ENCODE assay signal across 10 cellular contexts in the genomic region with DNA sequence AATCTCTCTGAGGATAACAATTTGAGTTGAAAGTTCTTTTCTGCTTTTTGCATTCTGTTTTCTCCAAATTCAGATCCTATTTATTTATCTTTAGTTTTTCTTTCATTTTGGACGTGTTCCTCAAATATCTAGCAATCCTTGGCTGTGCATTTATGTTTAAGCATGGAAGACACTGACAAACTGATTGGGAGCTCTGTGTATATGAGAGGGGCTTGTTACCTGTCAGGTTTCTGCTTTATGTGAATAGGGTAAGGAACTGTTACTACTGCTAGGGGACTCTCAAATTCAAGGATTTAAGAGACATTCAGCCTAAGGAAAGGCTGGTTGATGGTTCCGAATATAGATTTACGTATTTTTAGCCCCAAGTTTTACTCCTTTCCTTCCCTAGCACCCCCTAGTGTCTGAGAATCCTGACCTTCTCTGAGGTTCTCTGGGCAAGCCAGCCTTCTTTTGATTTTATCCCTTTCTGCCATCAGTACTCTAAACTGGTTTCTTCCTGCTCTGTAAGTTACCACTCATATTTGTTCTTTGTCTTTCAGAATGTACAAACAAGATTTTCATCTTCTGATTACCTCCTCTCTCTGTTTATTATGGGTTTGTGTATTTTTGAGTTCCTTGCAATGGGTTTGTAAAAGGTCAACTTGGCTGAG. TPM values are rescaled to one million over a fixed set of nuclear protein-coding genes. Genes with fewer than 3 reads are reported as not detected.
A peak's percentile ranks its signal among the peaks of the same experiment; 100 is the strongest.
DNase-seq lines count a peak whose midpoint lies in the region; ATAC-seq, FAIRE-seq and TF ChIP-seq lines count a peak whose summit lies in the region.
"Had no signal": no experiment of that assay in that cellular context is flagged by ENCODE, and none has a peak within 500 bp of the region (broad histone marks: within the 10 kb centered on the region; RNA-seq: fewer than 3 reads in every experiment).

No MANE protein-coding gene starts in this region.

- DNase-seq in CD14-positive monocyte (ENCODE audit: low spot score) (no peak), astrocyte of the cerebellum (ENCODE audit: low read depth) (no peak), GM12891 (ENCODE audit: insufficient read length, low spot score) (no peak), NCI-H2196 (lab: John Stamatoyannopoulos, UW; ENCODE audit: unreplicated experiment) (no peak)
- DNase-seq in naive thymus-derived CD4-positive, alpha-beta T cell, result peak in 7 of 9 donors; percentile 21 to 50 (median 34)
- DNase-seq in stimulated activated CD4-positive, alpha-beta T cell treated with anti-CD3 and anti-CD28 coated beads, Interleukin-4, amount 100 ng/mL, for 1 hour, result no peak
- DNase-seq: left colon, NCI-H1417 treated with DMSO at 0.1 percent for 48 hours had no signal

- no peak overlapping the region for H3K4me3 Mint-ChIP-seq in CD14-positive monocyte
- peak overlapping the region in 3 of 4 donors; percentile 5 to 90 (median 71) for H3K4me3 Mint-ChIP-seq in IgD-negative memory B cell
- peak overlapping the region; percentile 62 to 89 (median 84) for H3K4me3 Mint-ChIP-seq in naive thymus-derived CD4-positive, alpha-beta T cell

- H3K36me3 Mint-ChIP-seq in CD14-positive monocyte (peaks cover 41 to 52% of the 10 kb centered on the region in 2 donors), IgD-negative memory B cell (peaks cover 10% of the 10 kb centered on the region)
- H3K36me3 Mint-ChIP-seq in naive thymus-derived CD4-positive, alpha-beta T cell, result peaks cover 8 to 55% (median 23%) of the 10 kb centered on the region in 5 donors

- in situ Hi-C loops in astrocyte of the cerebellum (cut with HindIII; ENCODE audit: low sequenced_read_pairs), result no loop called here

- POLR2A ChIA-PET in naive thymus-derived CD4-positive, alpha-beta T cell (lab: Charles Lee), result interaction anchor here (0.6 to 1.9 kb wide), 3 partner anchors 18 to 573 kb away, joined by 3 to 15 read pairs (median 4); partner anchors contain the start of gene YLPM1

- H3K27ac Mint-ChIP-seq in CD14-positive monocyte (peak overlapping the region in 1 of 7 donors; percentile 11), IgD-negative memory B cell (peak overlapping the region in 2 of 3 donors; percentile 10 to 93)
- peak overlapping the region; percentile 80 to 96 (median 88) for H3K27ac Mint-ChIP-seq in naive thymus-derived CD4-positive, alpha-beta T cell

- TF ChIP-seq POLR2A in GM12891 (IDR thresholded peaks at IDR 0.05; ENCODE audit: low read depth, low read length), result no peak

- H3K27ac ChIP-seq in naive thymus-derived CD4-positive, alpha-beta T cell (ENCODE audit: low read depth, low read length), result peak overlapping the region; percentile 60

- H3K4me1 ChIP-seq in naive thymus-derived CD4-positive, alpha-beta T cell (ENCODE audit: control insufficient read depth in 2 of 2, insufficient read depth in 2 of 2, low read length in 2 of 2), result peaks cover 20% of the 10 kb centered on the region in 2 donors

- H3K4me1 Mint-ChIP-seq in CD14-positive monocyte (peaks cover 16% of the 10 kb centered on the region), IgD-negative memory B cell (peaks cover 32 to 38% (median 35%) of the 10 kb centered on the region in 3 donors)
- H3K4me1 Mint-ChIP-seq in naive thymus-derived CD4-positive, alpha-beta T cell, result peaks cover 39 to 69% (median 60%) of the 10 kb centered on the region in 7 donors

- H3K27me3 Mint-ChIP-seq in CD14-positive monocyte (ENCODE audit: low read depth in 3 of 3) (peaks cover 0 to 3% (median 0%) of the 10 kb centered on the region in 3 donors), IgD-negative memory B cell (no peaks in the 10 kb centered on the region)
- no peaks in the 10 kb centered on the region for H3K27me3 Mint-ChIP-seq in naive thymus-derived CD4-positive, alpha-beta T cell

- peak; percentile 53 for ATAC-seq in naive thymus-derived CD4-positive, alpha-beta T cell
- ATAC-seq in GM19395 (IDR thresholded peaks at IDR 0.05; ENCODE audit: unreplicated experiment), result no peak
- ATAC-seq: left colon had no signal

- TF ChIP-seq CTCF in CD14-positive monocyte (IDR thresholded peaks at IDR 0.05) (peak; percentile 28), astrocyte of the cerebellum (IDR thresholded peaks at IDR 0.05; ENCODE audit: low read depth, low read length, missing control alignments) (peak; percentile 29)

- intact Hi-C loops in CD14-positive monocyte (cut with micrococcal nuclease), result no loop called here
- intact Hi-C loops in naive thymus-derived CD4-positive, alpha-beta T cell (cut with micrococcal nuclease), result loop anchor here (1.0 to 5.0 kb wide), 5 partner anchors 9 to 431 kb away; partner anchors contain the start of gene YLPM1 (in 2 of the 2)

- peaks cover 3 to 21% (median 10%) of the 10 kb centered on the region in 3 experiments for H3K36me3 ChIP-seq in naive thymus-derived CD4-positive, alpha-beta T cell (ENCODE audit: control insufficient read depth in 2 of 3, insufficient read depth in 3 of 3, low read length in 3 of 3)

- no peak overlapping the region for H3K4me3 ChIP-seq in astrocyte of the cerebellum (ENCODE audit: low read depth, low read length)
- peak overlapping the region; percentile 25 for H3K4me3 ChIP-seq in naive thymus-derived CD4-positive, alpha-beta T cell (ENCODE audit: low read length)

- no peaks in the 10 kb centered on the region for H3K9me3 Mint-ChIP-seq in CD14-positive monocyte
- H3K9me3 Mint-ChIP-seq in IgD-negative memory B cell, result no peaks in the 10 kb centered on the region
- peaks cover 0 to 9% (median 2%) of the 10 kb centered on the region in 11 donors for H3K9me3 Mint-ChIP-seq in naive thymus-derived CD4-positive, alpha-beta T cell

- FAIRE-seq in GM12891 (lab: Jason Lieb, UNC), result no peak

- H3K9me3 ChIP-seq in naive thymus-derived CD4-positive, alpha-beta T cell (ENCODE audit: control insufficient read depth in 2 of 3, low read length in 3 of 3), result no peaks in the 10 kb centered on the region

- no peaks in the 10 kb centered on the region for H3K27me3 ChIP-seq in naive thymus-derived CD4-positive, alpha-beta T cell (ENCODE audit: control insufficient read depth in 2 of 2, insufficient read depth in 2 of 2, low read length in 2 of 2)

- CTCF ChIA-PET in naive thymus-derived CD4-positive, alpha-beta T cell (lab: Charles Lee), result interaction anchor here (0.6 to 1.8 kb wide), 4 partner anchors 8 to 1105 kb away, joined by 3 to 6 read pairs (median 4); no protein-coding TSS in a partner anchor

TF ChIP-seq in GM12891, 5 proteins besides CTCF, POLR2A, EP300 and RAD21:
- TF ChIP-seq POLR2AphosphoS5 (IDR thresholded peaks at IDR 0.05; ENCODE audit: low read depth, low read length) (no peak), SPI1 (IDR thresholded peaks at IDR 0.05; ENCODE audit: low read depth, low read length) (no peak), POU2F2 (IDR thresholded peaks at IDR 0.05; ENCODE audit: low read depth, low read length) (no peak), PAX5 (IDR thresholded peaks at IDR 0.05; ENCODE audit: insufficient read depth, low read length, severe bottlenecking) (no peak), TAF1 (IDR thresholded peaks at IDR 0.05; ENCODE audit: low read depth, low read length) (no peak)

RNA-seq across cellular contexts. Expression of gene YLPM1, which starts 30.5 kb away (rescaled TPM):
- polyA plus RNA-seq in CD14-positive monocyte (1 to 10 TPM; 2.9 to 6.2 TPM), IgD-negative memory B cell (15.6 TPM)
- 100 to 1,000 TPM in 3 of 5 experiments, 10 to 100 TPM in 2; 84.7 to 119 (median 109) TPM for total RNA-seq in naive thymus-derived CD4-positive, alpha-beta T cell
- 10 to 100 TPM; 13.5 to 26.8 TPM for polyA plus RNA-seq in naive thymus-derived CD4-positive, alpha-beta T cell
- 22.5 TPM for polyA plus RNA-seq in GM12891 (2012; ENCODE audit: low read depth, missing spikeins)

Comparison
In these comparisons a context has a peak if more than half of its experiments do, and no peak if none do; other contexts are left out.
1. DNase-seq: peak in naive thymus-derived CD4-positive, alpha-beta T cell (7 of 9); none in CD14-positive monocyte (single experiment), astrocyte of the cerebellum (single experiment), stimulated activated CD4-positive, alpha-beta T cell treated with anti-CD3 and anti-CD28 coated beads, Interleukin-4, amount 100 ng/mL, for 1 hour (single experiment), GM12891 (single experiment) and NCI-H2196 (single experiment).
2. H3K4me3 Mint-ChIP-seq: peak in IgD-negative memory B cell (3 of 4) and naive thymus-derived CD4-positive, alpha-beta T cell (10 of 10); none in CD14-positive monocyte (0 of 2).
3. intact Hi-C loops: an anchor here in naive thymus-derived CD4-positive, alpha-beta T cell (1.0 to 5.0 kb wide); none called in CD14-positive monocyte.